Comparison of ENCODE assay signal across 7 cellular contexts in genomic region chr11:72684236-72684912, GRCh38. TPM values are rescaled to one million over a fixed set of nuclear protein-coding genes. Genes with fewer than 3 reads are reported as not detected.
DNase-seq lines count a peak whose midpoint lies in the region; ATAC-seq, FAIRE-seq and TF ChIP-seq lines count a peak whose summit lies in the region.

No MANE protein-coding gene starts in this region.

- 56 to 80% methylated on average over 1 to 9 of the region's 9 CpGs for WGBS in body of pancreas, 2 donors

- no peak overlapping the region for H3K4me3 Mint-ChIP-seq in T-helper 2 cell treated with Interferon-gamma antibody and Interleukin-4, amounts not matched to agents 5 μg/mL and 100 μg/mL, for 36 hours

- peaks cover 20% of the 10 kb centered on the region for H3K36me3 Mint-ChIP-seq in T-helper 2 cell treated with Interferon-gamma antibody and Interleukin-4, amounts not matched to agents 5 μg/mL and 100 μg/mL, for 36 hours (ENCODE audit: low read depth)

- H3K27me3 ChIP-seq in body of pancreas: peaks cover 0 to 4% of the 10 kb centered on the region in 2 donors

- H3K9me3 Mint-ChIP-seq in T-helper 2 cell treated with Interferon-gamma antibody and Interleukin-4, amounts not matched to agents 5 μg/mL and 100 μg/mL, for 36 hours: no peaks in the 10 kb centered on the region

- H3K4me3 ChIP-seq in body of pancreas: no peak overlapping the region

- no peak for TF ChIP-seq POLR2A in body of pancreas (IDR thresholded peaks at IDR 0.05)

- ATAC-seq in body of pancreas: peak; percentile 60

- FAIRE-seq in HTR-8/SVneo (lab: Jason Lieb, UNC): peak; percentile 67

- H3K4me1 Mint-ChIP-seq in T-helper 2 cell treated with Interferon-gamma antibody and Interleukin-4, amounts not matched to agents 5 μg/mL and 100 μg/mL, for 36 hours (ENCODE audit: low read depth): peaks cover 24% of the 10 kb centered on the region

- no peaks in the 10 kb centered on the region for H3K4me1 ChIP-seq in body of pancreas

- intact Hi-C loops in body of pancreas (cut with DNase I): loop anchor here (5.0 to 10.0 kb wide), 2 partner anchors 97 to 210 kb away; no protein-coding TSS in a partner anchor

- peaks cover 0 to 4% of the 10 kb centered on the region in 2 donors for H3K36me3 ChIP-seq in body of pancreas (replicated peaks in 1 of 2; ENCODE audit: insufficient read depth in 1 of 2, low read depth in 2 of 2)

- H3K27me3 Mint-ChIP-seq in T-helper 2 cell treated with Interferon-gamma antibody and Interleukin-4, amounts not matched to agents 5 μg/mL and 100 μg/mL, for 36 hours (ENCODE audit: low read depth): no peaks in the 10 kb centered on the region

- H3K27ac Mint-ChIP-seq in T-helper 2 cell treated with Interferon-gamma antibody and Interleukin-4, amounts not matched to agents 5 μg/mL and 100 μg/mL, for 36 hours: peak overlapping the region; percentile 26

- DNase-seq in HTR-8/SVneo (ENCODE audit: insufficient read length, low spot score) (peak; percentile 91), body of pancreas (peak; percentile 49 to 69 (median 67)), kidney tubule cell (ENCODE audit: low spot score) (peak; percentile 76), NCI-H2029 (lab: John Stamatoyannopoulos, UW) (no peak)
- peak; percentile 50 for DNase-seq in T-helper 2 cell treated with Interferon-gamma antibody and Interleukin-4, amounts not matched to agents 5 μg/mL and 100 μg/mL, for 36 hours (ENCODE audit: low spot score)
- DNase-seq in stimulated activated CD4-positive, alpha-beta T cell treated with anti-CD3 and anti-CD28 coated beads, TNF-alpha, amount 100 ng/mL, for 24 hours (ENCODE audit: low read depth in 3 of 3): peak in 2 of 3 experiments; percentile 11 to 33

- peak; percentile 84 for TF ChIP-seq CTCF in GM12872 (IDR thresholded peaks at IDR 0.05; ENCODE audit: insufficient read depth, low read depth, low read length)
- peak; percentile 20 to 52 (median 48) for TF ChIP-seq CTCF in body of pancreas (IDR thresholded peaks at IDR 0.05)

- no peaks in the 10 kb centered on the region for H3K9me3 ChIP-seq in body of pancreas

- H3K27ac ChIP-seq in body of pancreas: no peak overlapping the region

RNA-seq across cellular contexts. Expression of gene PDE2A, which starts 10.2 kb away (rescaled TPM):
- 10 to 100 TPM in 1 of 2 donors, 1 to 10 TPM in 1; 7.0 to 29.3 TPM for total RNA-seq in body of pancreas
